Comparison of ENCODE assay signal across 6 cellular contexts in genomic region chr16:1379863-1380174, GRCh38. TPM values are rescaled to one million over a fixed set of nuclear protein-coding genes. Genes with fewer than 3 reads are reported as not detected.
DNase-seq lines count a peak whose midpoint lies in the region; ATAC-seq lines count a peak whose summit lies in the region.

No MANE protein-coding gene starts in this region.

- H3K4me2 ChIP-seq in mesendoderm (ENCODE audit: low read length) = peak overlapping the region; percentile 45

- H3K27me3 ChIP-seq in SJSA1 (replicated peaks) = no peaks in the 10 kb centered on the region
- H3K27me3 ChIP-seq in mesendoderm (ENCODE audit: insufficient read depth, low read length, poor library complexity) = no peaks in the 10 kb centered on the region

- ATAC-seq in HG03196 (IDR thresholded peaks at IDR 0.05; ENCODE audit: unreplicated experiment) = no peak

- no peaks in the 10 kb centered on the region for H3K9me3 ChIP-seq in ES-I3 (ENCODE audit: control insufficient read depth, insufficient read depth, low read length)
- 0 out of 2 replicates have a peak, but pooled peaks cover 3% of the 10 kb centered on the region for H3K9me3 ChIP-seq in SJSA1 (replicated peaks)

- no peak overlapping the region for H2AK5ac ChIP-seq in mesendoderm (ENCODE audit: low read length)

- H3K4me3 ChIP-seq in SJSA1 (peak overlapping the region; percentile 93), mesendoderm (ENCODE audit: low read length) (peak overlapping the region; percentile 39)

- H2BK15ac ChIP-seq in mesendoderm (replicated peaks; ENCODE audit: low read depth) = no peak overlapping the region

- no peak overlapping the region for H3K23ac ChIP-seq in mesendoderm (ENCODE audit: low read length)

- no peak overlapping the region for H4K8ac ChIP-seq in mesendoderm (ENCODE audit: low read depth, low read length)

- WGBS in mesendoderm (ENCODE audit: extremely low coverage, insufficient coverage, low lambda C conversion rate) = no CpG with 5 or more reads among the region's 19 CpGs

- H2BK120ac ChIP-seq in mesendoderm (ENCODE audit: low read depth, low read length) = no peak overlapping the region

- H3K79me2 ChIP-seq in mesendoderm (ENCODE audit: control insufficient read depth, insufficient read depth, low read length) = peaks cover 16% of the 10 kb centered on the region

- H2BK5ac ChIP-seq in mesendoderm (ENCODE audit: low read length) = no peak overlapping the region

- H3K79me1 ChIP-seq in mesendoderm (ENCODE audit: low read length) = peaks cover 17% of the 10 kb centered on the region

- H3K27ac ChIP-seq in SJSA1 = no peak overlapping the region
- no peak overlapping the region for H3K27ac ChIP-seq in mesendoderm (ENCODE audit: low read depth, low read length)

- H3K18ac ChIP-seq in mesendoderm (ENCODE audit: low read length) = no peak overlapping the region

- DNase-seq in SJSA1 (ENCODE audit: low read depth in 1 of 2, low spot score in 2 of 2) (no peak), mesendoderm (peak; percentile 69), hepatic stellate cell (ENCODE audit: low spot score) (no peak)
- no peak for DNase-seq in activated CD8-positive, alpha-beta memory T cell treated with anti-CD3 and anti-CD28 coated beads for 24 hours

- H3K36me3 ChIP-seq in ES-I3 (ENCODE audit: insufficient read depth, low read length) (no peaks in the 10 kb centered on the region), SJSA1 (peaks cover 10% of the 10 kb centered on the region), mesendoderm (ENCODE audit: control insufficient read depth, insufficient read depth, low read length) (no peaks in the 10 kb centered on the region)

- H3K4me1 ChIP-seq in ES-I3 (ENCODE audit: insufficient read depth, low read length) (peaks cover 6% of the 10 kb centered on the region; the same call in 1 of the 2 replicates), SJSA1 (replicated peaks) (peaks cover 14% of the 10 kb centered on the region), mesendoderm (ENCODE audit: control insufficient read depth, low read depth, low read length) (no peaks in the 10 kb centered on the region)

- no peak overlapping the region for H3K4ac ChIP-seq in mesendoderm (ENCODE audit: low read depth, low read length)

- H3K9ac ChIP-seq in ES-I3 (ENCODE audit: low read depth, low read length) (peak overlapping the region; percentile 55), mesendoderm (ENCODE audit: low read length) (peak overlapping the region; percentile 32)

- no peak overlapping the region for H4K5ac ChIP-seq in mesendoderm (ENCODE audit: low read length)

- peak overlapping the region; percentile 62 for H3K56ac ChIP-seq in mesendoderm (ENCODE audit: low read length)

RNA-seq across cellular contexts. Expression of gene GNPTG, which starts 28.1 kb away (rescaled TPM):
- total RNA-seq in SJSA1 (2014; rRNA removed; shearing (Covaris generic)) = 45.9 and 60.7 TPM in 2 replicates
- polyA plus RNA-seq in mesendoderm (2013, experiment 1 of 2) = 10.4 TPM
- polyA plus RNA-seq in mesendoderm (2013, experiment 2 of 2) = 10.1 TPM

RNA-seq across cellular contexts. Expression of gene TSR3, which starts 28.1 kb away (rescaled TPM):
- total RNA-seq in SJSA1 (2014; rRNA removed; shearing (Covaris generic)) = 110 and 166 TPM in 2 replicates
- 34.0 TPM for polyA plus RNA-seq in mesendoderm (2013, experiment 1 of 2)
- polyA plus RNA-seq in mesendoderm (2013, experiment 2 of 2) = 35.7 TPM

RNA-seq across cellular contexts. Expression of gene UNKL, which starts 34.7 kb away (rescaled TPM):
- total RNA-seq in SJSA1 (2014; rRNA removed; shearing (Covaris generic)) = 17.7 and 23.0 TPM in 2 replicates
- polyA plus RNA-seq in mesendoderm (2013, experiment 1 of 2) = 13.5 TPM
- 12.8 TPM for polyA plus RNA-seq in mesendoderm (2013, experiment 2 of 2)

RNA-seq across cellular contexts. Expression of gene UQCC4, which starts 40.7 kb away (rescaled TPM):
- 25.3 and 25.6 TPM in 2 replicates for total RNA-seq in SJSA1 (2014; rRNA removed; shearing (Covaris generic))
- 20.1 TPM for polyA plus RNA-seq in mesendoderm (2013, experiment 1 of 2)
- 19.2 TPM for polyA plus RNA-seq in mesendoderm (2013, experiment 2 of 2)

RNA-seq across cellular contexts. Expression of gene BAIAP3, which starts 46.4 kb away (rescaled TPM):
- total RNA-seq in SJSA1 (2014; rRNA removed; shearing (Covaris generic)) = 1.2 and 3.1 TPM in 2 replicates
- 1.7 TPM for polyA plus RNA-seq in mesendoderm (2013, experiment 1 of 2)
- polyA plus RNA-seq in mesendoderm (2013, experiment 2 of 2) = 1.3 TPM
